14 cellular contexts compared by ENCODE assay signal in the genomic region with DNA sequence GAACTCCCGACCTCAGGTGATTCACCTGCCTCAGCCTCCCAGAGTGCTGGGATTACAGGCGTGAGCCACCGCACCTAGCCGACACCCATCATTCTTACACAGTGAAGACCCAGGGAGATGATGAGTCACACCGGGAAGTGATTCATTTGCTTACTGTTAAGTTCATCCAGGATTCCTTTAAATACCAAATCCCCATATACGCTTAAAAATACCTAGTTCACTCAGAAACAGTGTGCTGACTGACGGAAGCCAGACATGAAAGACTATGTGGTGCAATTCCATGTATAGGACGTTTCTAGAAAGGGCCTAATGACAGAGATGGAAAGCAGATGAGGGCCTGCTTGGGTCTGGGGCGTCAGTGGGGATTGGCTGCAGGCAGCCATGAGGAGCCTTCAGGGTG.
DNase-seq lines count a peak whose midpoint lies in the region; ATAC-seq and TF ChIP-seq lines count a peak whose summit lies in the region.
"Had no signal": no experiment of that assay in that cellular context is flagged by ENCODE, and none has a peak within 500 bp of the region (broad histone marks: within the 10 kb centered on the region; RNA-seq: fewer than 3 reads in every experiment).

No MANE protein-coding gene starts in this region.

- H3K4me3 ChIP-seq in AG09309 (ENCODE audit: control insufficient read depth, low read depth, low read length) = no peak overlapping the region
- H3K4me3 ChIP-seq: GM12878, vagina had no signal

- H3K4me1 Mint-ChIP-seq in HFFc6 (ENCODE audit: low read depth) (peaks cover 11% of the 10 kb centered on the region), immature natural killer cell (peaks cover 59 to 62% of the 10 kb centered on the region in 2 donors)
- peaks cover 50% of the 10 kb centered on the region for H3K4me1 Mint-ChIP-seq in activated naive CD8-positive, alpha-beta T cell treated with anti-CD3 and anti-CD28 coated beads, Interleukin-2, amount 50 U/mL, for 24 hours

- H3K27ac Mint-ChIP-seq in HFFc6 (no peak overlapping the region), immature natural killer cell (peak overlapping the region in 4 of 6 donors; percentile 37 to 81 (median 56))
- no peak overlapping the region for H3K27ac Mint-ChIP-seq in activated naive CD8-positive, alpha-beta T cell treated with anti-CD3 and anti-CD28 coated beads, Interleukin-2, amount 50 U/mL, for 24 hours
- H3K27ac Mint-ChIP-seq: CD8-positive, alpha-beta memory T cell had no signal

- ATAC-seq in activated naive CD8-positive, alpha-beta T cell treated with anti-CD3 and anti-CD28 coated beads, Interleukin-2, amount 50 U/mL, for 24 hours = peak; percentile 55
- ATAC-seq: GM12878 had no signal

- H3K4me3 Mint-ChIP-seq in HFFc6 (no peak overlapping the region), immature natural killer cell (no peak overlapping the region)
- no peak overlapping the region for H3K4me3 Mint-ChIP-seq in activated naive CD8-positive, alpha-beta T cell treated with anti-CD3 and anti-CD28 coated beads, Interleukin-2, amount 50 U/mL, for 24 hours

- H3K27me3 Mint-ChIP-seq in HFFc6 (ENCODE audit: insufficient read depth) (no peaks in the 10 kb centered on the region; the same call in 1 of the 2 replicates), immature natural killer cell (ENCODE audit: low read depth in 3 of 3) (peaks cover 2 to 6% (median 2%) of the 10 kb centered on the region in 3 donors)
- no peaks in the 10 kb centered on the region for H3K27me3 Mint-ChIP-seq in activated naive CD8-positive, alpha-beta T cell treated with anti-CD3 and anti-CD28 coated beads, Interleukin-2, amount 50 U/mL, for 24 hours

- DNase-seq in AG09309 (ENCODE audit: low read depth) (peak; percentile 21), HFFc6 (peak; percentile 44), immature natural killer cell (no peak), erythroblast (lab: John Stamatoyannopoulos, UW) (no peak), iPS-NIHi7 (ENCODE audit: extremely low spot score) (no peak), SIG-M5 treated with dmso at 0.1 percent for 504 hours (lab: John Stamatoyannopoulos, UW; ENCODE audit: unreplicated experiment) (no peak), NCI-H1417 (lab: John Stamatoyannopoulos, UW) (no peak)
- no peak for DNase-seq in activated naive CD8-positive, alpha-beta T cell treated with anti-CD3 and anti-CD28 coated beads, Interleukin-2, amount 50 U/mL, for 24 hours
- DNase-seq: activated gamma-delta T cell; CD8-positive, alpha-beta memory T cell; NCI-H510A; SHP77 had no signal

- no peak for TF ChIP-seq CTCF in AG09309 (IDR thresholded peaks at IDR 0.05; ENCODE audit: control insufficient read depth, insufficient read depth, low read depth, low read length, missing control alignments)
- TF ChIP-seq CTCF in HFFc6 (IDR thresholded peaks at IDR 0.05) = no peak

- H3K36me3 Mint-ChIP-seq in HFFc6 (ENCODE audit: low read depth) (no peaks in the 10 kb centered on the region), immature natural killer cell (peaks cover 0 to 10% (median 7%) of the 10 kb centered on the region in 3 donors)
- peaks cover 2% of the 10 kb centered on the region for H3K36me3 Mint-ChIP-seq in activated naive CD8-positive, alpha-beta T cell treated with anti-CD3 and anti-CD28 coated beads, Interleukin-2, amount 50 U/mL, for 24 hours (ENCODE audit: low read depth)

- TF ChIP-seq POLR2A in erythroblast (IDR thresholded peaks at IDR 0.05; ENCODE audit: low read length) = no peak

- H3K9me3 Mint-ChIP-seq in HFFc6 (no peaks in the 10 kb centered on the region; the same call in none of the 2 replicates), immature natural killer cell (no peaks in the 10 kb centered on the region)
- no peaks in the 10 kb centered on the region for H3K9me3 Mint-ChIP-seq in activated naive CD8-positive, alpha-beta T cell treated with anti-CD3 and anti-CD28 coated beads, Interleukin-2, amount 50 U/mL, for 24 hours
- H3K9me3 Mint-ChIP-seq: CD8-positive, alpha-beta memory T cell had no signal

Comparison
In these comparisons a context has a peak if more than half of its experiments do, and no peak if none do; other contexts are left out.
1. DNase-seq: peak in AG09309 (single experiment) and HFFc6 (single experiment); none in activated naive CD8-positive, alpha-beta T cell treated with anti-CD3 and anti-CD28 coated beads, Interleukin-2, amount 50 U/mL, for 24 hours (single experiment), immature natural killer cell (0 of 3), erythroblast (0 of 2), iPS-NIHi7 (single experiment), SIG-M5 treated with dmso at 0.1 percent for 504 hours (single experiment) and NCI-H1417 (0 of 3).
2. H3K27ac Mint-ChIP-seq: peak in immature natural killer cell (4 of 6); none in HFFc6 (single experiment) and activated naive CD8-positive, alpha-beta T cell treated with anti-CD3 and anti-CD28 coated beads, Interleukin-2, amount 50 U/mL, for 24 hours (single experiment).